27 cellular contexts compared by ENCODE assay signal in the genomic region with DNA sequence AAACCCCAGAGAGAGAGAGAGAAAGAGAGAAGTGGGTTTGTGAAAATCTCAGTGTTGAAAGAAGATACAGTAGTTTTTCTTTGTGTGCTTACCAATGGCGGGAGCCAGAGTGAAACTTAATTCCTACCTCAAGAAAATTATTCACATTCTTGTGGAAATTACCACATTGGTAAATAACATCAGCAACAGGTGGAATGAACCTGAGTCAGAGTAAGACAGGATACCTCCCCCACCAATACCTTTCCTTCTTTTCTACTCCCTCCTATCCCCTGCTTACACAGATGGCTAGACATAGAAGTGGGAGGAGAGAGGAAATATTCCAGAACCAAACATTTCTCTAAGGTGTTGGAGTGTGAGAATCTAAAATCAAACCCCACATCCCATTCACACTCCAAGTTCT.
"Had no signal": no experiment of that assay in that cellular context is flagged by ENCODE, and none has a peak within 500 bp of the region (broad histone marks: within the 10 kb centered on the region; RNA-seq: fewer than 3 reads in every experiment).

No MANE protein-coding gene starts in this region.

- H3K4me2 ChIP-seq: smooth muscle cell had no signal

- H3K9me3 Mint-ChIP-seq: mesothelial cell of epicardium; stimulated activated naive B cell treated with anti-CD40 and anti-IgM and Interleukin-4, amounts not matched to agents 10 μg/mL and 1 μg/mL and 100 μg/mL, for 72 hours had no signal

- H3K4me3 Mint-ChIP-seq: mesothelial cell of epicardium; naive thymus-derived CD4-positive, alpha-beta T cell; natural killer cell treated with Interleukin-12 subunit alpha and Interleukin-12 subunit beta and Interleukin-15 and Interleukin-18, amount 100 ng/mL, for 72 hours; stimulated activated naive B cell treated with anti-CD40 and anti-IgM and Interleukin-4, amounts not matched to agents 10 μg/mL and 1 μg/mL and 100 μg/mL, for 72 hours had no signal

- ATAC-seq: mucosa of descending colon; naive thymus-derived CD4-positive, alpha-beta T cell; natural killer cell treated with Interleukin-12 subunit alpha and Interleukin-12 subunit beta and Interleukin-15 and Interleukin-18, amount 100 ng/mL, for 72 hours; pancreas; right lobe of liver; stimulated activated naive B cell treated with anti-CD40 and anti-IgM and Interleukin-4, amounts not matched to agents 10 μg/mL and 1 μg/mL and 100 μg/mL, for 72 hours; stimulated activated naive CD8-positive, alpha-beta T cell treated with anti-CD3 and anti-CD28 coated beads, Interleukin-15, Interleukin-2, amounts not matched to agents 100 U/mL and 50 U/mL, for 24 hours had no signal

- H3K27ac ChIP-seq: left ventricle myocardium inferior, pancreas, prostate gland, right atrium auricular region, right lobe of liver, stomach, testis, thyroid gland, transverse colon, upper lobe of left lung, vagina had no signal

- H3K4me1 ChIP-seq: left ventricle myocardium inferior, pancreas, prostate gland, right atrium auricular region, right lobe of liver, stomach, testis, thyroid gland, transverse colon, upper lobe of left lung, vagina had no signal

- H3K36me3 Mint-ChIP-seq: mesothelial cell of epicardium; naive thymus-derived CD4-positive, alpha-beta T cell; natural killer cell treated with Interleukin-12 subunit alpha and Interleukin-12 subunit beta and Interleukin-15 and Interleukin-18, amount 100 ng/mL, for 72 hours; stimulated activated naive B cell treated with anti-CD40 and anti-IgM and Interleukin-4, amounts not matched to agents 10 μg/mL and 1 μg/mL and 100 μg/mL, for 72 hours had no signal

- H3K27ac Mint-ChIP-seq: mesothelial cell of epicardium; naive thymus-derived CD4-positive, alpha-beta T cell; natural killer cell treated with Interleukin-12 subunit alpha and Interleukin-12 subunit beta and Interleukin-15 and Interleukin-18, amount 100 ng/mL, for 72 hours; stimulated activated naive B cell treated with anti-CD40 and anti-IgM and Interleukin-4, amounts not matched to agents 10 μg/mL and 1 μg/mL and 100 μg/mL, for 72 hours had no signal

- H3K9me3 ChIP-seq: left ventricle myocardium inferior, mucosa of descending colon, pancreas, prostate gland, right atrium auricular region, right lobe of liver, stomach, testis, thyroid gland, transverse colon, upper lobe of left lung, vagina had no signal

- H3K36me3 ChIP-seq: left ventricle myocardium inferior, pancreas, prostate gland, right atrium auricular region, right lobe of liver, stomach, thyroid gland, transverse colon, upper lobe of left lung, vagina had no signal

- H3K4me3 ChIP-seq: left ventricle myocardium inferior, lung, mucosa of descending colon, pancreas, prostate gland, right atrium auricular region, right lobe of liver, smooth muscle cell, stomach, testis, thyroid gland, transverse colon, upper lobe of left lung, vagina had no signal

- H3K27me3 Mint-ChIP-seq: natural killer cell treated with Interleukin-12 subunit alpha and Interleukin-12 subunit beta and Interleukin-15 and Interleukin-18, amount 100 ng/mL, for 72 hours; stimulated activated naive B cell treated with anti-CD40 and anti-IgM and Interleukin-4, amounts not matched to agents 10 μg/mL and 1 μg/mL and 100 μg/mL, for 72 hours had no signal

- H3K4me1 Mint-ChIP-seq: mesothelial cell of epicardium; naive thymus-derived CD4-positive, alpha-beta T cell; stimulated activated naive B cell treated with anti-CD40 and anti-IgM and Interleukin-4, amounts not matched to agents 10 μg/mL and 1 μg/mL and 100 μg/mL, for 72 hours had no signal

- H3K27me3 ChIP-seq: pancreas, right atrium auricular region, right lobe of liver, stomach, testis, thyroid gland, transverse colon, upper lobe of left lung, vagina had no signal

- DNase-seq: hippocampal formation; left ventricle myocardium inferior; mesendoderm; mucosa of descending colon; naive thymus-derived CD4-positive, alpha-beta T cell; nucleus accumbens; pancreas; posterior cingulate gyrus; right lobe of liver; stimulated activated CD4-positive, alpha-beta T cell treated with anti-CD3 and anti-CD28 coated beads, Interleukin-1b, Interleukin-23, amount 100 ng/mL, for 48 hours; stimulated activated CD4-positive, alpha-beta T cell treated with anti-CD3 and anti-CD28 coated beads, Interleukin-2, amount 100 ng/mL, for 48 hours; stimulated activated CD4-positive, alpha-beta T cell treated with anti-CD3 and anti-CD28 coated beads, Interleukin-4, amount 100 ng/mL, for 4 hours; stimulated activated CD8-positive, alpha-beta memory T cell treated with anti-CD3 and anti-CD28 coated beads, Interleukin-4, amount 100 ng/mL, for 48 hours; stimulated activated naive B cell treated with anti-CD40 and anti-IgM and Interleukin-4, amounts not matched to agents 10 μg/mL and 1 μg/mL and 100 μg/mL, for 72 hours; stimulated activated naive CD8-positive, alpha-beta T cell treated with anti-CD3 and anti-CD28 coated beads, Interleukin-15, Interleukin-2, amounts not matched to agents 100 U/mL and 50 U/mL, for 24 hours; stomach; testis; thyroid gland; transverse colon; upper lobe of left lung had no signal
